ENCODE assay signal across 6 cellular contexts in genomic region chr16:67538666-67539101, GRCh38. TPM values are rescaled to one million over a fixed set of nuclear protein-coding genes. Genes with fewer than 3 reads are reported as not detected.
DNase-seq lines count a peak whose midpoint lies in the region; ATAC-seq and TF ChIP-seq lines count a peak whose summit lies in the region.

No MANE protein-coding gene starts in this region.

- no peak for ATAC-seq in DND-41 (ENCODE audit: insufficient read depth, low read depth)
- ATAC-seq in GM19397 (IDR thresholded peaks at IDR 0.05; ENCODE audit: unreplicated experiment), result no peak
- no peak for ATAC-seq in HG03175 (IDR thresholded peaks at IDR 0.05; ENCODE audit: unreplicated experiment)

- TF ChIP-seq CTCF in DND-41 (IDR thresholded peaks at IDR 0.05; ENCODE audit: borderline replicate concordance, extremely low read depth, low read length, poor library complexity, severe bottlenecking) (no peak), adrenal gland (IDR thresholded peaks at IDR 0.05) (no peak)

- H3K4me1 ChIP-seq in DND-41 (ENCODE audit: insufficient read depth, low read length) (peaks cover 43% of the 10 kb centered on the region), adrenal gland (replicated peaks in 1 of 2) (peaks cover 12 to 35% of the 10 kb centered on the region in 2 donors), muscle layer of colon (ENCODE audit: insufficient read depth, low read length) (peaks cover 17% of the 10 kb centered on the region)

- no peak for TF ChIP-seq POLR2A in adrenal gland (IDR thresholded peaks at IDR 0.05)

- peak overlapping the region; percentile 95 for H3K4me2 ChIP-seq in DND-41 (ENCODE audit: insufficient read depth, low read length)

- peaks cover 39% of the 10 kb centered on the region for H4K20me1 ChIP-seq in DND-41 (ENCODE audit: insufficient read depth, low read length)

- WGBS in adrenal gland, 4 donors, result 47 to 50% (median 50%) methylated on average over 5 to 23 of the region's 23 CpGs

- H3K4me3 ChIP-seq in DND-41 (ENCODE audit: low read depth in 1 of 2, low read length in 2 of 2) (peak overlapping the region in 1 of 2 experiments; percentile 84; a peak in 2 of 4 replicates), adrenal gland (peak overlapping the region in 2 of 4 donors; percentile 64 to 69), muscle layer of colon (ENCODE audit: low read depth in 1 of 2, low read length in 2 of 2) (peak overlapping the region; percentile 32 to 65)

- H3K9me3 ChIP-seq in DND-41 (ENCODE audit: insufficient read depth, low read length, severe bottlenecking), result no peaks in the 10 kb centered on the region
- H3K9me3 ChIP-seq in adrenal gland (replicated peaks in 1 of 3), result no peaks in the 10 kb centered on the region
- H3K9me3 ChIP-seq in muscle layer of colon (ENCODE audit: low read length), result no peaks in the 10 kb centered on the region

- H3K36me3 ChIP-seq in DND-41 (ENCODE audit: insufficient read depth, low read length) (peaks cover 46% of the 10 kb centered on the region), adrenal gland (replicated peaks in 1 of 2) (peaks cover 0 to 43% of the 10 kb centered on the region in 2 donors), muscle layer of colon (ENCODE audit: insufficient read depth, low read length) (peaks cover 41% of the 10 kb centered on the region)

- peak overlapping the region; percentile 90 for H3K9ac ChIP-seq in DND-41 (ENCODE audit: low read depth, low read length)
- no peak overlapping the region for H3K9ac ChIP-seq in muscle layer of colon (ENCODE audit: low read length)

- peaks cover 31% of the 10 kb centered on the region for H3K79me2 ChIP-seq in DND-41 (ENCODE audit: insufficient read depth, low read length)

- H3K27ac ChIP-seq in DND-41 (ENCODE audit: low read length) (peak overlapping the region; percentile 60), adrenal gland (peak overlapping the region in 3 of 5 donors; percentile 59 to 85 (median 77)), muscle layer of colon (ENCODE audit: low read depth, low read length) (peak overlapping the region; percentile 56)

- no peak overlapping the region for H2AFZ ChIP-seq in DND-41 (ENCODE audit: low read depth, low read length)

- DNase-seq in DND-41 (no peak), adrenal gland (peak in 2 of 7 donors; percentile 14 to 42), NCI-H510A (lab: John Stamatoyannopoulos, UW) (no peak)

- H3K27me3 ChIP-seq in DND-41 (ENCODE audit: insufficient read depth, low read length, poor library complexity) (no peaks in the 10 kb centered on the region), adrenal gland (no peaks in the 10 kb centered on the region), muscle layer of colon (ENCODE audit: control insufficient read depth in 1 of 2, insufficient read depth in 2 of 2, low read length in 2 of 2) (no peaks in the 10 kb centered on the region)

- intact Hi-C loops in adrenal gland (cut with DNase I), result no loop called here

RNA-seq across cellular contexts. Expression of gene RIPOR1, which starts 10.1 kb away (rescaled TPM):
- total RNA-seq in adrenal gland, result 100 to 1,000 TPM in 1 of 8 donors, 10 to 100 TPM in 7; 34.6 to 168 (median 64.1) TPM
- polyA plus RNA-seq in adrenal gland, result 10 to 100 TPM; 19.6 to 83.5 (median 56.6) TPM

RNA-seq across cellular contexts. Expression of gene CTCF, which starts 23.6 kb away (rescaled TPM):
- 10 to 100 TPM; 24.8 to 53.5 (median 31.6) TPM for total RNA-seq in adrenal gland
- polyA plus RNA-seq in adrenal gland, result 10 to 100 TPM; 18.4 to 34.6 (median 27.4) TPM

RNA-seq across cellular contexts. Expression of gene AGRP, which starts 55.3 kb away (rescaled TPM):
- total RNA-seq in adrenal gland, result 10 to 100 TPM in 3 of 8 donors, 1 to 10 TPM in 5; 3.1 to 23.1 (median 8.0) TPM
- 10 to 100 TPM in 2 of 3 donors, 1 to 10 TPM in 1; 2.9 to 56.7 (median 52.0) TPM for polyA plus RNA-seq in adrenal gland

RNA-seq across cellular contexts. Expression of gene ATP6V0D1, which starts 57.7 kb away (rescaled TPM):
- 100 to 1,000 TPM; 114 to 244 (median 168) TPM for total RNA-seq in adrenal gland
- polyA plus RNA-seq in adrenal gland, result 100 to 1,000 TPM in 1 of 3 donors, 10 to 100 TPM in 2; 24.1 to 186 (median 31.9) TPM
